Comparison of ENCODE assay signal across 19 cellular contexts in the genomic region with DNA sequence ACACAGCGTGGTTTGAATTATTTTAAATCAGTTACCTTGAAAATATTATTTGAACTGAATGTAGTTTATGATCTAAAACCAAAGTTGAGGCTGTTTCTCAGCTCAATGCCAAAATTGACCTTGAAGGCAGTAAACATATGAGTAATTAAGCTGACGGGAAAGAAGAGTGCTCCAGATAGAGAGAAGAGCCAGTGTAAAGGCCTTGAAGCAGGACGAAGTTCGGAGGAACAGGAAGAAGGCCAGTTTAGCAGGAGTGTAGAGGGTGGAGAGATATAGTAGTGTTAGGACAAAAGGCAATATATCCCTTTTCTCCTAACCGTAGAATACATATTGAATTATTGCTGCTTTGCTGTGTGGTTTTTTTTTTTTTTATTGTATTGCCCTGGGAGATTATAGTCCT.
DNase-seq lines count a peak whose midpoint lies in the region; ATAC-seq and TF ChIP-seq lines count a peak whose summit lies in the region.
"Had no signal": no experiment of that assay in that cellular context is flagged by ENCODE, and none has a peak within 500 bp of the region (broad histone marks: within the 10 kb centered on the region; RNA-seq: fewer than 3 reads in every experiment).

No MANE protein-coding gene starts in this region.

- TF ChIP-seq CTCF in testis (IDR thresholded peaks at IDR 0.05): no peak

- no peak overlapping the region for H3K4ac ChIP-seq in mesenchymal stem cell (ENCODE audit: low read depth in 1 of 2, low read length in 2 of 2)

- H3K27me3 ChIP-seq in mesenchymal stem cell (ENCODE audit: control insufficient read depth in 1 of 2, insufficient read depth in 1 of 2, low read length in 2 of 2) (no peaks in the 10 kb centered on the region), testis (no peaks in the 10 kb centered on the region)
- H3K27me3 ChIP-seq: BLaER1 had no signal

- ATAC-seq in activated naive CD8-positive, alpha-beta T cell treated with anti-CD3 and anti-CD28 coated beads, Interleukin-2, amount 50 U/mL, for 24 hours: no peak
- ATAC-seq in central memory CD8-positive, alpha-beta T cell (replicated peaks; ENCODE audit: extremely low read depth, poor library complexity, severe bottlenecking): no peak

- peak overlapping the region; percentile 16 for H3K27ac Mint-ChIP-seq in activated naive CD8-positive, alpha-beta T cell
- no peak overlapping the region for H3K27ac Mint-ChIP-seq in activated naive CD8-positive, alpha-beta T cell treated with anti-CD3 and anti-CD28 coated beads, Interleukin-2, amount 50 U/mL, for 24 hours
- H3K27ac Mint-ChIP-seq in central memory CD8-positive, alpha-beta T cell (ENCODE audit: low read depth): peak overlapping the region; percentile 4
- H3K27ac Mint-ChIP-seq: HFFc6 had no signal

- no peak for TF ChIP-seq POLR2A in testis (IDR thresholded peaks at IDR 0.05)

- H3K36me3 Mint-ChIP-seq in activated naive CD8-positive, alpha-beta T cell: peaks cover 21% of the 10 kb centered on the region
- peaks cover 34% of the 10 kb centered on the region for H3K36me3 Mint-ChIP-seq in activated naive CD8-positive, alpha-beta T cell treated with anti-CD3 and anti-CD28 coated beads, Interleukin-2, amount 50 U/mL, for 24 hours (ENCODE audit: low read depth)
- H3K36me3 Mint-ChIP-seq in central memory CD8-positive, alpha-beta T cell (ENCODE audit: insufficient read depth): peaks cover 42% of the 10 kb centered on the region

- no peak overlapping the region for H2BK120ac ChIP-seq in mesenchymal stem cell (ENCODE audit: low read depth, low read length)

- peaks cover 4% of the 10 kb centered on the region for H3K79me1 ChIP-seq in mesenchymal stem cell (replicated peaks; ENCODE audit: low read length, poor library complexity, severe bottlenecking)

- no peak overlapping the region for H3K23ac ChIP-seq in mesenchymal stem cell (ENCODE audit: low read length in 2 of 2)

- H3K27me3 Mint-ChIP-seq in activated naive CD8-positive, alpha-beta T cell: no peaks in the 10 kb centered on the region
- no peaks in the 10 kb centered on the region for H3K27me3 Mint-ChIP-seq in activated naive CD8-positive, alpha-beta T cell treated with anti-CD3 and anti-CD28 coated beads, Interleukin-2, amount 50 U/mL, for 24 hours
- H3K27me3 Mint-ChIP-seq in central memory CD8-positive, alpha-beta T cell: no peaks in the 10 kb centered on the region

- no peaks in the 10 kb centered on the region for H3K9me3 Mint-ChIP-seq in activated naive CD8-positive, alpha-beta T cell (ENCODE audit: low read depth)
- no peaks in the 10 kb centered on the region for H3K9me3 Mint-ChIP-seq in activated naive CD8-positive, alpha-beta T cell treated with anti-CD3 and anti-CD28 coated beads, Interleukin-2, amount 50 U/mL, for 24 hours
- H3K9me3 Mint-ChIP-seq in central memory CD8-positive, alpha-beta T cell: no peaks in the 10 kb centered on the region
- H3K9me3 Mint-ChIP-seq: HFFc6 had no signal

- no peak overlapping the region for H3K18ac ChIP-seq in mesenchymal stem cell (ENCODE audit: low read depth in 1 of 2, low read length in 2 of 2)

- H3K4me3 Mint-ChIP-seq in activated naive CD8-positive, alpha-beta T cell: no peak overlapping the region
- no peak overlapping the region for H3K4me3 Mint-ChIP-seq in activated naive CD8-positive, alpha-beta T cell treated with anti-CD3 and anti-CD28 coated beads, Interleukin-2, amount 50 U/mL, for 24 hours
- no peak overlapping the region for H3K4me3 Mint-ChIP-seq in central memory CD8-positive, alpha-beta T cell
- H3K4me3 Mint-ChIP-seq: HFFc6 had no signal

- H3K36me3 ChIP-seq in mesenchymal stem cell (ENCODE audit: control insufficient read depth in 1 of 2, insufficient read depth in 2 of 2, low read depth in 1 of 2, low read length in 2 of 2): peaks cover 0 to 57% of the 10 kb centered on the region in 2 experiments
- no peaks in the 10 kb centered on the region for H3K36me3 ChIP-seq in testis (ENCODE audit: low read depth, missing control alignments)

- no peak overlapping the region for H3K4me2 ChIP-seq in mesenchymal stem cell (ENCODE audit: low read length, poor library complexity, severe bottlenecking)
- H3K4me2 ChIP-seq: BLaER1, PC-9 had no signal

- no peak overlapping the region for H2AK5ac ChIP-seq in mesenchymal stem cell (ENCODE audit: low read length, severe bottlenecking)

- H3K9me3 ChIP-seq in mesenchymal stem cell (ENCODE audit: control insufficient read depth, low read length) (no peaks in the 10 kb centered on the region), testis (no peaks in the 10 kb centered on the region)
- H3K9me3 ChIP-seq: BLaER1 had no signal

- H3K14ac ChIP-seq in mesenchymal stem cell (ENCODE audit: low read length in 2 of 2): no peak overlapping the region

- H3K27ac ChIP-seq in mesenchymal stem cell (ENCODE audit: low read length, poor library complexity, severe bottlenecking): no peak overlapping the region
- H3K27ac ChIP-seq in testis: peak overlapping the region in 1 of 2 donors; percentile 21
- H3K27ac ChIP-seq: BLaER1, HL-60, PC-9 had no signal

- no peak overlapping the region for H2AFZ ChIP-seq in mesenchymal stem cell (ENCODE audit: low read depth, low read length)
- H2AFZ ChIP-seq: PC-9 had no signal

- H3K4me3 ChIP-seq in mesenchymal stem cell (ENCODE audit: insufficient read depth in 1 of 2, low read depth in 1 of 2, low read length in 2 of 2) (no peak overlapping the region), testis (no peak overlapping the region)
- H3K4me3 ChIP-seq: BLaER1, PC-9 had no signal

- no peak overlapping the region for H2BK12ac ChIP-seq in mesenchymal stem cell (ENCODE audit: low read length in 2 of 2)

- no peak overlapping the region for H4K8ac ChIP-seq in mesenchymal stem cell (ENCODE audit: low read length)

- peaks cover 3% of the 10 kb centered on the region for H3K4me1 Mint-ChIP-seq in activated naive CD8-positive, alpha-beta T cell (ENCODE audit: low read depth)
- H3K4me1 Mint-ChIP-seq in activated naive CD8-positive, alpha-beta T cell treated with anti-CD3 and anti-CD28 coated beads, Interleukin-2, amount 50 U/mL, for 24 hours: peaks cover 4% of the 10 kb centered on the region
- no peaks in the 10 kb centered on the region for H3K4me1 Mint-ChIP-seq in central memory CD8-positive, alpha-beta T cell

- intact Hi-C loops in testis (cut with DNase I; ENCODE audit: low total_unique reads): no loop called here

- H3K9ac ChIP-seq in mesenchymal stem cell (ENCODE audit: low read length): no peak overlapping the region
- H3K9ac ChIP-seq: BLaER1 had no signal

- DNase-seq in activated naive CD8-positive, alpha-beta T cell treated with anti-CD3 and anti-CD28 coated beads, Interleukin-2, amount 50 U/mL, for 24 hours: no peak
- DNase-seq in central memory CD8-positive, alpha-beta T cell (ENCODE audit: low spot score in 2 of 2): no peak
- DNase-seq in mesenchymal stem cell (peak; percentile 5), testis (peak; percentile 26), T-helper 2 cell (no peak), NCI-H2196 treated with DMSO at 0.1 percent for 48 hours (lab: John Stamatoyannopoulos, UW; ENCODE audit: unreplicated experiment) (no peak), ureter (ENCODE audit: low spot score) (no peak)
- DNase-seq: 8988T, DMS 273 treated with DMSO at 0.1 percent for 48 hours, HFFc6, KBM-7, NCI-H1092, NCI-H1694, NCI-H446, NCI-H748 treated with DMSO at 0.1 percent for 48 hours, PC-9 had no signal

- no peak overlapping the region for H2BK5ac ChIP-seq in mesenchymal stem cell (ENCODE audit: low read depth, low read length, poor library complexity, severe bottlenecking)

- H4K91ac ChIP-seq in mesenchymal stem cell (ENCODE audit: low read length): no peak overlapping the region

- WGBS in mesenchymal stem cell: 88% methylated on average over 4 of the region's 5 CpGs
- WGBS in testis, 2 donors: 37 to 51% methylated on average over 5 of the region's 5 CpGs

- H3K4me1 ChIP-seq in mesenchymal stem cell (ENCODE audit: control insufficient read depth, insufficient read depth, low read depth, low read length) (no peaks in the 10 kb centered on the region), testis (no peaks in the 10 kb centered on the region)
- H3K4me1 ChIP-seq: BLaER1 had no signal

- H2BK15ac ChIP-seq in mesenchymal stem cell (ENCODE audit: low read depth, poor library complexity, severe bottlenecking): no peak overlapping the region

Comparison
In these comparisons a context has a peak if more than half of its experiments do, and no peak if none do; other contexts are left out.
1. DNase-seq: peak in mesenchymal stem cell (single experiment) and testis (single experiment); none in activated naive CD8-positive, alpha-beta T cell treated with anti-CD3 and anti-CD28 coated beads, Interleukin-2, amount 50 U/mL, for 24 hours (single experiment), central memory CD8-positive, alpha-beta T cell (0 of 2), T-helper 2 cell (0 of 5), NCI-H2196 treated with DMSO at 0.1 percent for 48 hours (single experiment) and ureter (single experiment).